38 cellular contexts compared by ENCODE assay signal in genomic region chr2:232783278-232783677, GRCh38. TPM values are rescaled to one million over a fixed set of nuclear protein-coding genes. Genes with fewer than 3 reads are reported as not detected.
"Had no signal": no experiment of that assay in that cellular context is flagged by ENCODE, and none has a peak within 500 bp of the region (broad histone marks: within the 10 kb centered on the region; RNA-seq: fewer than 3 reads in every experiment).

No MANE protein-coding gene starts in this region.

- H3K27me3 ChIP-seq: brain microvascular endothelial cell, dorsolateral prefrontal cortex, esophagus muscularis mucosa, foreskin keratinocyte, gastroesophageal sphincter, heart right ventricle, hepatocyte had no signal

- H3K27me3 Mint-ChIP-seq: activated CD4-positive, alpha-beta memory T cell treated with anti-CD3 and anti-CD28 coated beads for 36 hours; activated CD4-positive, alpha-beta T cell treated with anti-CD3 and anti-CD28 coated beads for 36 hours; activated CD4-positive, alpha-beta T cell treated with anti-CD3 and anti-CD28 coated beads, Interleukin-2, amount 10 ng/mL, durations not matched to agents 24 days and 14 days; activated naive CD8-positive, alpha-beta T cell; activated T-cell treated with anti-CD3 and anti-CD28 coated beads, Interleukin-2, amount 50 U/mL, for 24 hours; central memory CD8-positive, alpha-beta T cell; dendritic cell treated with granulocyte-macrophage colony-stimulating factor and Interleukin-4, amounts not matched to agents 40 ng/mL and 50 ng/mL, for 4 days had no signal

- H3K4me1 Mint-ChIP-seq: central memory CD8-positive, alpha-beta T cell had no signal

- H3K4me3 Mint-ChIP-seq: activated CD4-positive, alpha-beta memory T cell treated with anti-CD3 and anti-CD28 coated beads for 36 hours; activated CD4-positive, alpha-beta T cell treated with anti-CD3 and anti-CD28 coated beads for 36 hours; activated CD4-positive, alpha-beta T cell treated with anti-CD3 and anti-CD28 coated beads, Interleukin-2, amount 10 ng/mL, durations not matched to agents 24 days and 14 days; activated CD8-positive, alpha-beta T cell treated with anti-CD3 and anti-CD28 coated beads, Interleukin-2, amount 10 ng/mL, durations not matched to agents 7 days and 5 days; activated naive CD8-positive, alpha-beta T cell; activated T-cell treated with anti-CD3 and anti-CD28 coated beads, Interleukin-2, amount 50 U/mL, for 24 hours; activated T-cell treated with anti-CD3 and anti-CD28 coated beads, Interleukin-2, amount 50 U/mL, for 72 hours; central memory CD8-positive, alpha-beta T cell; dendritic cell treated with granulocyte-macrophage colony-stimulating factor and Interleukin-4, amounts not matched to agents 40 ng/mL and 50 ng/mL, for 4 days; endodermal cell had no signal

- H3K27ac Mint-ChIP-seq: activated CD4-positive, alpha-beta memory T cell treated with anti-CD3 and anti-CD28 coated beads for 36 hours; activated CD4-positive, alpha-beta T cell treated with anti-CD3 and anti-CD28 coated beads for 36 hours; activated CD4-positive, alpha-beta T cell treated with anti-CD3 and anti-CD28 coated beads, Interleukin-2, amount 10 ng/mL, durations not matched to agents 24 days and 14 days; activated CD8-positive, alpha-beta T cell treated with anti-CD3 and anti-CD28 coated beads, Interleukin-2, amount 10 ng/mL, durations not matched to agents 7 days and 5 days; activated naive CD8-positive, alpha-beta T cell; activated T-cell treated with anti-CD3 and anti-CD28 coated beads, Interleukin-2, amount 50 U/mL, for 24 hours; dendritic cell treated with granulocyte-macrophage colony-stimulating factor and Interleukin-4, amounts not matched to agents 40 ng/mL and 50 ng/mL, for 4 days had no signal

- FAIRE-seq: astrocyte, bronchial epithelial cell had no signal

- H3K4me1 ChIP-seq: foreskin keratinocyte had no signal

- ATAC-seq: activated CD4-positive, alpha-beta T cell treated with anti-CD3 and anti-CD28 coated beads for 36 hours; activated CD8-positive, alpha-beta T cell treated with anti-CD3 and anti-CD28 coated beads, Interleukin-2, amount 10 ng/mL, durations not matched to agents 7 days and 5 days; activated T-cell treated with anti-CD3 and anti-CD28 coated beads, Interleukin-2, amount 50 U/mL, for 72 hours; foreskin keratinocyte; gastroesophageal sphincter; heart right ventricle had no signal

- H3K4me2 ChIP-seq: hepatocyte had no signal

- H3K4me3 ChIP-seq: coronary artery, dorsolateral prefrontal cortex, esophagus muscularis mucosa, gastroesophageal sphincter, heart right ventricle, hepatocyte had no signal

- H2AFZ ChIP-seq: hepatocyte had no signal

- H3K9me3 ChIP-seq: esophagus muscularis mucosa, gastroesophageal sphincter, heart right ventricle had no signal

- DNase-seq: activated CD4-positive, alpha-beta memory T cell treated with anti-CD3 and anti-CD28 coated beads for 36 hours; activated CD4-positive, alpha-beta T cell treated with anti-CD3 and anti-CD28 coated beads for 36 hours; activated CD4-positive, CD25-positive, alpha-beta regulatory T cell; activated CD4-positive, CD25-positive, alpha-beta regulatory T cell treated with anti-CD3 and anti-CD28 coated beads, Interleukin-2, amount 50 U/mL, for 72 hours; activated CD8-positive, alpha-beta memory T cell treated with anti-CD3 and anti-CD28 coated beads, Interleukin-2, amount 50 U/mL, for 48 hours; activated CD8-positive, alpha-beta T cell treated with anti-CD3 and anti-CD28 coated beads, Interleukin-2, amount 10 ng/mL, durations not matched to agents 7 days and 5 days; activated effector memory CD4-positive, alpha-beta T cell treated with Interleukin-2 at 50 U/mL for 16 hours; activated gamma-delta T cell treated with Interleukin-2 at 50 U/mL for 16 hours; activated naive CD4-positive, alpha-beta T cell treated with anti-CD3 and anti-CD28 coated beads, Interleukin-2, amount 50 U/mL, for 16 hours; activated naive CD4-positive, alpha-beta T cell treated with Interleukin-2 at 50 U/mL for 16 hours; activated T-cell treated with anti-CD3 and anti-CD28 coated beads for 4 hours; activated T-cell treated with anti-CD3 and anti-CD28 coated beads, Interleukin-2, amount 50 U/mL, for 24 hours; activated T-cell treated with anti-CD3 and anti-CD28 coated beads, Interleukin-2, amount 50 U/mL, for 72 hours; amniotic stem cell; anterior cingulate cortex; brain microvascular endothelial cell; dorsolateral prefrontal cortex; effector memory CD4-positive, alpha-beta T cell; endodermal cell; erythroblast; foreskin keratinocyte; heart right ventricle; T1000; WERI-Rb-1 had no signal

- H3K9me3 Mint-ChIP-seq: activated CD4-positive, alpha-beta memory T cell treated with anti-CD3 and anti-CD28 coated beads for 36 hours; activated CD4-positive, alpha-beta T cell treated with anti-CD3 and anti-CD28 coated beads, Interleukin-2, amount 10 ng/mL, durations not matched to agents 24 days and 14 days; activated T-cell treated with anti-CD3 and anti-CD28 coated beads, Interleukin-2, amount 50 U/mL, for 24 hours; activated T-cell treated with anti-CD3 and anti-CD28 coated beads, Interleukin-2, amount 50 U/mL, for 72 hours; central memory CD8-positive, alpha-beta T cell; dendritic cell treated with granulocyte-macrophage colony-stimulating factor and Interleukin-4, amounts not matched to agents 40 ng/mL and 50 ng/mL, for 4 days had no signal

- H3K79me2 ChIP-seq: hepatocyte had no signal

- H3K27ac ChIP-seq: brain microvascular endothelial cell, coronary artery, dorsolateral prefrontal cortex, esophagus muscularis mucosa, foreskin keratinocyte, gastroesophageal sphincter, heart right ventricle, WERI-Rb-1 had no signal

RNA-seq across cellular contexts. Expression of gene KCNJ13, which starts 6.9 kb away (rescaled TPM):
- total RNA-seq: activated CD4-positive, alpha-beta memory T cell treated with anti-CD3 and anti-CD28 coated beads for 36 hours; activated CD4-positive, alpha-beta T cell treated with anti-CD3 and anti-CD28 coated beads for 36 hours; activated CD4-positive, alpha-beta T cell treated with anti-CD3 and anti-CD28 coated beads, Interleukin-2, amount 10 ng/mL, durations not matched to agents 24 days and 14 days; activated CD8-positive, alpha-beta memory T cell treated with anti-CD3 and anti-CD28 coated beads for 36 hours; activated CD8-positive, alpha-beta T cell treated with anti-CD3 and anti-CD28 coated beads, Interleukin-2, amount 10 ng/mL, durations not matched to agents 7 days and 5 days; activated T-cell treated with anti-CD3 and anti-CD28 coated beads, Interleukin-2, amount 50 U/mL, for 72 hours; astrocyte; bronchial epithelial cell; cardiac septum; esophagus muscularis mucosa; foreskin keratinocyte; gastroesophageal sphincter; glomerular endothelial cell; heart right ventricle; T-helper 2 cell treated with Interferon-gamma antibody and Interleukin-4, amounts not matched to agents 100 ng/mL and 5 ng/mL, for 36 hours had no signal
- polyA plus RNA-seq: foreskin keratinocyte, heart right ventricle had no signal
